In the genomic region with DNA sequence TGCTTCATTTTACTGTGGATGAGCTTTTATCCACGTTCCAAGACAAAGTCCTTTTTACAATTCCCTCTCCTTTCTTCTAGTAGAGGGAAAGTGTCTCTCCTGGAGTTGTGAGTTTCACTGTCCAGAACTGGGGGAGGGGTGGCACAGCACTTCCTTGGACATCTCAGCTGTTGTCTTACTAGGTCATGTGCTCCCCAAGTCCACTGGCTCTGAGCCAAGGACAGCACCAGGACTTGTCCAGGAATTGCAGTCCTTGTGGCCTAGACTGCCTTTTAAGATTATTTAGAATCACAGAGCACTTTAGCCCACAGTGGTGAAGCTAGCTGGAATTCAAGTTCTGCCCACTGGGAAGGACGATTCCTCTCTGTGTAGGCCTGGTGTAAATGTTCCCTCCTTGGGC, we compare ENCODE assay signal across 23 cellular contexts.
DNase-seq lines count a peak whose midpoint lies in the region; ATAC-seq, FAIRE-seq and TF ChIP-seq lines count a peak whose summit lies in the region.
"Had no signal": no experiment of that assay in that cellular context is flagged by ENCODE, and none has a peak within 500 bp of the region (broad histone marks: within the 10 kb centered on the region; RNA-seq: fewer than 3 reads in every experiment).

No MANE protein-coding gene starts in this region.

- H4K8ac ChIP-seq in H1 (ENCODE audit: extremely low read depth, insufficient read depth, low read length) (no peak overlapping the region), neuronal stem cell (ENCODE audit: low read depth, low read length) (no peak overlapping the region)

- no peak overlapping the region for H2BK12ac ChIP-seq in H1 (ENCODE audit: low read depth, low read length)
- no peak overlapping the region for H2BK12ac ChIP-seq in neuronal stem cell (ENCODE audit: low read length)

- H2BK120ac ChIP-seq in H1 (replicated peaks; ENCODE audit: low read depth, low read length) (no peak overlapping the region), neuronal stem cell (ENCODE audit: low read depth, low read length) (no peak overlapping the region)

- H3K9me3 ChIP-seq in right cardiac atrium (ENCODE audit: control insufficient read depth, low read length) (no peaks in the 10 kb centered on the region), right atrium auricular region (no peaks in the 10 kb centered on the region), H1 (ENCODE audit: insufficient read depth in 2 of 2, low read depth in 1 of 2, low read length in 1 of 2) (no peaks in the 10 kb centered on the region), neuronal stem cell (replicated peaks in 1 of 2; ENCODE audit: control insufficient read depth in 2 of 2, insufficient read depth in 1 of 2, low read depth in 1 of 2, low read length in 2 of 2) (no peaks in the 10 kb centered on the region)

- no peak overlapping the region for H3K14ac ChIP-seq in H1 (ENCODE audit: insufficient read length)
- no peak overlapping the region for H3K14ac ChIP-seq in neuronal stem cell (ENCODE audit: low read length)

- TF ChIP-seq EP300 in H1 (IDR thresholded peaks at IDR 0.05; ENCODE audit: borderline replicate concordance in 1 of 2, low read depth in 2 of 2, low read length in 2 of 2): no peak

- H3K36me3 ChIP-seq in right atrium auricular region: no peaks in the 10 kb centered on the region
- no peaks in the 10 kb centered on the region for H3K36me3 ChIP-seq in H1 (ENCODE audit: control insufficient read depth in 2 of 4, insufficient read depth in 4 of 4, low read length in 3 of 4)
- H3K36me3 ChIP-seq in neuronal stem cell (replicated peaks in 1 of 2; ENCODE audit: control insufficient read depth in 2 of 2, insufficient read depth in 2 of 2, low read length in 2 of 2): no peaks in the 10 kb centered on the region
- H3K36me3 ChIP-seq: heart right ventricle, spleen had no signal

- H3K23ac ChIP-seq in H1 (ENCODE audit: insufficient read length) (no peak overlapping the region), neuronal stem cell (ENCODE audit: low read depth, low read length, poor library complexity) (no peak overlapping the region)

- H2AK5ac ChIP-seq in H1 (ENCODE audit: low read depth, low read length) (no peak overlapping the region), neuronal stem cell (ENCODE audit: low read depth, low read length) (no peak overlapping the region)

- H3K27ac ChIP-seq in right cardiac atrium (ENCODE audit: low read length): no peak overlapping the region
- no peak overlapping the region for H3K27ac ChIP-seq in right atrium auricular region
- H3K27ac ChIP-seq in H1 (ENCODE audit: low read depth, low read length): no peak overlapping the region
- H3K27ac ChIP-seq in neuronal stem cell (replicated peaks; ENCODE audit: low read length): no peak overlapping the region
- H3K27ac ChIP-seq: heart right ventricle, spleen had no signal

- no peak overlapping the region for H3K4ac ChIP-seq in H1 (replicated peaks; ENCODE audit: insufficient read length, low read depth, low read length)
- H3K4ac ChIP-seq in neuronal stem cell (ENCODE audit: low read length): no peak overlapping the region

- POLR2A ChIA-PET in H1 (lab: Charles Lee; ENCODE audit: partially characterized antibody): no interaction called here

- H3K4me1 ChIP-seq in right cardiac atrium (ENCODE audit: control insufficient read depth, insufficient read depth, low read length): no peaks in the 10 kb centered on the region
- H3K4me1 ChIP-seq in right atrium auricular region: no peaks in the 10 kb centered on the region
- H3K4me1 ChIP-seq in H1 (replicated peaks in 1 of 4; ENCODE audit: control insufficient read depth in 3 of 4, insufficient read depth in 4 of 4, low read length in 3 of 4): no peaks in the 10 kb centered on the region
- no peaks in the 10 kb centered on the region for H3K4me1 ChIP-seq in neuronal stem cell (ENCODE audit: control insufficient read depth in 2 of 2, insufficient read depth in 1 of 2, low read depth in 1 of 2, low read length in 2 of 2)
- H3K4me1 ChIP-seq: heart right ventricle, spleen had no signal

- no peak overlapping the region for H2BK20ac ChIP-seq in H1 (ENCODE audit: low read length)

- no peak for FAIRE-seq in H1 (lab: Jason Lieb, UNC)
- FAIRE-seq: islet of Langerhans, urothelium cell line had no signal

- H3K18ac ChIP-seq in H1 (ENCODE audit: extremely low read depth, low read length): no peak overlapping the region
- H3K18ac ChIP-seq in neuronal stem cell (ENCODE audit: low read length): no peak overlapping the region

- intact Hi-C loops in right cardiac atrium (cut with DNase I): no loop called here

- 56% methylated on average over 2 of the region's 2 CpGs for WGBS in right cardiac atrium
- WGBS in H1 (ENCODE audit: extremely low coverage in 1 of 2, insufficient coverage in 1 of 2, insufficient read length in 1 of 2, insufficient replicate concordance in 2 of 2, low coverage in 1 of 2, low lambda C conversion rate in 2 of 2, missing lambda C conversion rate in 1 of 2), 2 experiments: 90% methylated on average over 2 of the region's 2 CpGs; no CpG with 5 or more reads in 1 of the 2 experiments
- no CpG with 5 or more reads among the region's 2 CpGs for WGBS in neuronal stem cell (ENCODE audit: extremely low coverage in 2 of 2, insufficient read length in 2 of 2, insufficient replicate concordance in 1 of 2), 2 donors

- ATAC-seq in right cardiac atrium: peak in 1 of 2 donors; percentile 21
- ATAC-seq: HCT116; heart right ventricle; naive thymus-derived CD8-positive, alpha-beta T cell had no signal

- no peak overlapping the region for H3K56ac ChIP-seq in H1 (replicated peaks; ENCODE audit: insufficient read length, low read depth, low read length)

- H3K23me2 ChIP-seq in H1 (ENCODE audit: low read depth, low read length): no peaks in the 10 kb centered on the region

- no peaks in the 10 kb centered on the region for H3K79me1 ChIP-seq in H1 (ENCODE audit: low read depth, low read length)
- no peaks in the 10 kb centered on the region for H3K79me1 ChIP-seq in neuronal stem cell (ENCODE audit: low read depth, low read length)

- no peak overlapping the region for H3K4me2 ChIP-seq in H1 (ENCODE audit: insufficient read depth in 1 of 2, low read depth in 2 of 2, low read length in 2 of 2)
- H3K4me2 ChIP-seq in neuronal stem cell (ENCODE audit: insufficient read depth, low read length, poor library complexity, severe bottlenecking): no peak overlapping the region

- H2BK5ac ChIP-seq in H1 (ENCODE audit: low read depth, low read length) (no peak overlapping the region), neuronal stem cell (ENCODE audit: low read length) (no peak overlapping the region)

- no peaks in the 10 kb centered on the region for H3K79me2 ChIP-seq in H1 (ENCODE audit: control insufficient read depth in 1 of 2, insufficient read depth in 2 of 2, low read length in 2 of 2)

- TF ChIP-seq POLR2A in H1 (IDR thresholded peaks at IDR 0.05; ENCODE audit: control extremely low read depth in 1 of 2, low read depth in 2 of 2, low read length in 2 of 2): no peak

- TF ChIP-seq RAD21 in H1 (IDR thresholded peaks at IDR 0.05 in 1 of 2, conservative IDR thresholded peaks at IDR 0.05 in 1 of 2; ENCODE audit: low read depth in 2 of 2, low read length in 2 of 2): no peak

- no peak overlapping the region for H4K5ac ChIP-seq in H1 (ENCODE audit: insufficient read length, low read depth, low read length)

- H4K20me1 ChIP-seq in H1 (replicated peaks in 1 of 2; ENCODE audit: control insufficient read depth in 1 of 2, insufficient read depth in 2 of 2, low read length in 2 of 2): no peaks in the 10 kb centered on the region

- H3K27me3 ChIP-seq in right cardiac atrium (ENCODE audit: control insufficient read depth, insufficient read depth): no peaks in the 10 kb centered on the region
- H3K27me3 ChIP-seq in right atrium auricular region: no peaks in the 10 kb centered on the region
- no peaks in the 10 kb centered on the region for H3K27me3 ChIP-seq in H1 (replicated peaks in 1 of 4; ENCODE audit: control insufficient read depth in 3 of 4, extremely low read depth in 1 of 4, insufficient read depth in 3 of 4, low read length in 3 of 4)
- no peaks in the 10 kb centered on the region for H3K27me3 ChIP-seq in neuronal stem cell (ENCODE audit: control insufficient read depth in 3 of 3, insufficient read depth in 3 of 3, low read depth in 1 of 3, low read length in 3 of 3)
- H3K27me3 ChIP-seq: heart right ventricle, spleen had no signal

- CTCF ChIA-PET in H1 (lab: Charles Lee; ENCODE audit: partially characterized antibody): interaction anchor here (0.6 to 1.1 kb wide), 4 partner anchors 80 to 534 kb away, joined by 3 to 4 read pairs (median 4); no protein-coding TSS in a partner anchor

- no peak overlapping the region for H3K4me3 ChIP-seq in right cardiac atrium (ENCODE audit: low read length)
- H3K4me3 ChIP-seq in right atrium auricular region: no peak overlapping the region
- no peak overlapping the region for H3K4me3 ChIP-seq in H1 (ENCODE audit: extremely low read depth in 1 of 4, insufficient read depth in 2 of 4, low read depth in 3 of 4, low read length in 4 of 4)
- H3K4me3 ChIP-seq in neuronal stem cell (ENCODE audit: low read length in 2 of 2): no peak overlapping the region
- H3K4me3 ChIP-seq: heart right ventricle, spleen had no signal

- H2AFZ ChIP-seq in H1 (ENCODE audit: low read length) (peak overlapping the region; percentile 85; the same call in 1 of the 2 replicates), neuronal stem cell (ENCODE audit: low read length) (peak overlapping the region; percentile 21)

- H2BK15ac ChIP-seq in H1 (ENCODE audit: low read length): no peak overlapping the region
- H2BK15ac ChIP-seq in neuronal stem cell (ENCODE audit: low read length): no peak overlapping the region

- no peak for TF ChIP-seq CTCF in right atrium auricular region (IDR thresholded peaks at IDR 0.05)
- TF ChIP-seq CTCF in H1 (IDR thresholded peaks at IDR 0.05; ENCODE audit: control extremely low read depth in 1 of 3, insufficient read depth in 1 of 3, low read depth in 1 of 3, low read length in 3 of 3): no peak

- DNase-seq in right cardiac atrium (peak in 2 of 3 donors; percentile 27 to 51), right atrium auricular region (ENCODE audit: low spot score) (no peak), H1 (ENCODE audit: low read depth in 1 of 2, low spot score in 2 of 2) (no peak), neuronal stem cell (ENCODE audit: low spot score) (no peak), NCI-H1105 treated with DMSO at 0.1 percent for 48 hours (lab: John Stamatoyannopoulos, UW) (no peak), activated gamma-delta T cell (lab: John Stamatoyannopoulos, UW) (no peak), iPS-NIHi11 (ENCODE audit: low spot score) (no peak), dedifferentiated amniotic fluid mesenchymal stem cell (ENCODE audit: extremely low spot score) (no peak)
- DNase-seq: activated CD4-positive, alpha-beta T cell treated with anti-CD3 and anti-CD28 coated beads for 48 hours; activated CD8-positive, alpha-beta memory T cell treated with anti-CD3 and anti-CD28 coated beads, Interleukin-2, amount 50 U/mL, for 4 hours; amniotic stem cell; DMS79; heart right ventricle; mesendoderm; MV-4-11; naive thymus-derived CD8-positive, alpha-beta T cell; NCI-H187 treated with DMSO at 0.1 percent for 48 hours; NCI-H446; spleen; stimulated activated CD4-positive, alpha-beta T cell treated with anti-CD3 and anti-CD28 coated beads, Interleukin-4, amount 100 ng/mL, for 4 hours had no signal

- H4K91ac ChIP-seq in H1 (replicated peaks; ENCODE audit: insufficient read length, low read length): no peak overlapping the region
- H4K91ac ChIP-seq in neuronal stem cell (ENCODE audit: low read depth, low read length, poor library complexity): no peak overlapping the region

- H3K9ac ChIP-seq in H1 (replicated peaks in 1 of 4; ENCODE audit: extremely low read depth in 1 of 4, low read depth in 3 of 4, low read length in 3 of 4) (no peak overlapping the region), neuronal stem cell (ENCODE audit: low read depth, low read length, poor library complexity) (no peak overlapping the region)

Comparison
In these comparisons a context has a peak if more than half of its experiments do, and no peak if none do; other contexts are left out.
1. DNase-seq: peak in right cardiac atrium (2 of 3); none in right atrium auricular region (single experiment), H1 (0 of 2), neuronal stem cell (single experiment), NCI-H1105 treated with DMSO at 0.1 percent for 48 hours (single experiment), activated gamma-delta T cell (single experiment), iPS-NIHi11 (single experiment) and dedifferentiated amniotic fluid mesenchymal stem cell (single experiment).